1 cellular context compared by ENCODE assay signal in the genomic region with DNA sequence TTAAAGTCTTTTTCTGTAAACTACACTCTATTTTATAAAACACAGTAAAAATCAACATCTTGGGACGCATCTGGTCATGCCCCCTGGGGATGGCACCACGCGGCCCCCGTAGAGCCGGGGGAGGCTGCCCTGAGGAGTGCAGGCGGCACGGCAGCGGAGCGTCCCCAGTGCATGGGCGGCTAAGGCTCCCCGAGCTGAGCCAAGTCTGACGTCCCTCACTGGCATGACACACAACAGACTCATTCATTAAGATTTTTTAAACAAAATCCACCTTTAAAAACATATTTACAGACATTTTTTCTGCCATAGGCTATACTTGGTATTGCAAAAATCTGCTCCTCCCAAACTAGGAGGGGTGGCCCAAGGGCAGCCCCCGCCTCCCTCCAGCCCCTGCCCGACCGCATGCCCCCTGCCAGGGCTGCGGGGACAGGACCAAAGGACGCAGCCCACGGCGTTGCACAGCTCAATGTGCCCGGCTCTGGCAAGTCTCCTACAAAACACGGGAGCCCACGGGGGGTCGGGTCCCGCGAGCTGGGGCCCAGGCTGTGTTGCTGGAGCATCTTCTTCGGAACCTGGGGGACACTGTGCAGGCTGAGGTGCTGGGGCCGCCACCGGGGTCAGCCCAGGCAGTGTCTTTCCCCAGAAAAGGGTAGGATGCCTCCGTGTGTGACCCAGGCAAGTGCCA.
TF ChIP-seq lines count a peak whose summit lies in the region.

No MANE protein-coding gene starts in this region.

TF ChIP-seq in HepG2, 621 proteins besides CTCF, POLR2A, EP300 and RAD21:
- TF ChIP-seq AGO2 (optimal IDR thresholded peaks at IDR 0.05; ENCODE audit: low read depth, low read length) (peak; percentile 38), GATAD2A (CRISPR knock-in tag; IDR thresholded peaks at IDR 0.05) (no peak)
